Comparison of ENCODE assay signal across 1 cellular context in genomic region chr6:109009761-109010612, GRCh38.
TF ChIP-seq lines count a peak whose summit lies in the region.

No MANE protein-coding gene starts in this region.

TF ChIP-seq in IMR-90, 13 proteins besides CTCF, POLR2A, EP300 and RAD21:
- TF ChIP-seq RCOR1 (IDR thresholded peaks at IDR 0.05; ENCODE audit: insufficient replicate concordance, low read length): no peak
- no peak for TF ChIP-seq MXI1 (IDR thresholded peaks at IDR 0.05; ENCODE audit: borderline replicate concordance, low read depth, low read length)
- no peak for TF ChIP-seq NFE2L2 (IDR thresholded peaks at IDR 0.05; ENCODE audit: low read depth, low read length)
- TF ChIP-seq BHLHE40 (IDR thresholded peaks at IDR 0.05; ENCODE audit: low read depth, low read length): no peak
- TF ChIP-seq MAZ (IDR thresholded peaks at IDR 0.05; ENCODE audit: borderline replicate concordance, low read depth, low read length): no peak
- TF ChIP-seq CEBPB (IDR thresholded peaks at IDR 0.05; ENCODE audit: low read depth, low read length): no peak
- no peak for TF ChIP-seq CHD1 (IDR thresholded peaks at IDR 0.05; ENCODE audit: low read depth, low read length)
- no peak for TF ChIP-seq MAFK (IDR thresholded peaks at IDR 0.05; ENCODE audit: low read depth, low read length)
- TF ChIP-seq ELK1 (IDR thresholded peaks at IDR 0.05; ENCODE audit: borderline replicate concordance, low read depth, low read length): no peak
- no peak for TF ChIP-seq SMC3 (IDR thresholded peaks at IDR 0.05; ENCODE audit: low read depth, low read length)
- no peak for TF ChIP-seq FOS (IDR thresholded peaks at IDR 0.05; ENCODE audit: low read depth, low read length)
- no peak for TF ChIP-seq RFX5 (IDR thresholded peaks at IDR 0.05; ENCODE audit: low read depth, low read length)
- TF ChIP-seq USF2 (IDR thresholded peaks at IDR 0.05; ENCODE audit: low read depth, low read length): no peak
TF ChIP-seq in IMR-90: peak in this region for 0.
